Comparison of ENCODE assay signal across 8 cellular contexts in the genomic region with DNA sequence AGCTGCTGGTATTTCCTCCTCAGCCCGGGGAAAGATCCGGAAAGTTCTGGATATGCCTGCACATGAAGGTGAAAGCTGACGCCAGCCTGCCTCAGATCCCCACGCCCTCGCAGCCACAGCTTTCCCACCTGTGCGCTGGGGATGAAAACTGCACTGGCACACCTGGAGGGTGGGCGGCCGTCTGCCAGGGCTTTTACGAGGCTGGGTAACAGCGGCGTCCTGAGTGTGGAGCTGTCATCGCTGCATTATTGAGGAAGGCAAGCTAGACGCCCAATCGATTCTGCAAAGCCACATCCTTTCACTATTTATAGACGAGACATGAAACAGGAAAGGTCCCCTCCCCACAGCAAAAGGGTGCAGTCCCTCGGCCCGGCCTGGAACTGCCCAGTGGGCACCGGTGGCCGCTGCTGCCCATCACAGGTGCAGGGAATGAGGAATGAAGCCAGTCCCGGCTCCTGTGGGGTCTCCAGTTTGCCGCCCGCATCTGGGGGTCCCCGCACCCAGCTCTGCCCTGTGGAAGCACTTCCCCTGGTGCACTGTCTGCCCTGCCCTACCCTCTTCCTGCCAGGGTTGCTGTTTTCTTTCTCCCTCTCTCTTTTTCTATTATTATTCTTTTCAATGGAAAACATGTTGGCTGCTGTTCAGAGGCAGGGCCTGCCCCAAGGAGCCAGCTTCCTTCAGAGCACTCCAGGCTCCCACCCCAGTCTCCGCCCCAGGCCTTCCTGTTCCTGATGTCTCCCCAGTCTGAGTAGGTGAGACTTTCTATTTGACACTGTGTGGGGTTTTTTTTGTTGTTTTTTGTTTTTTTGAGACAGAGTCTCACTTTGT. TPM values are rescaled to one million over a fixed set of nuclear protein-coding genes. Genes with fewer than 3 reads are reported as not detected.
DNase-seq lines count a peak whose midpoint lies in the region; ATAC-seq, FAIRE-seq and TF ChIP-seq lines count a peak whose summit lies in the region.

No MANE protein-coding gene starts in this region.

- peak; percentile 55 to 75 (median 71) for DNase-seq in CD8-positive, alpha-beta memory T cell
- DNase-seq in Kasumi-1 (lab: John Stamatoyannopoulos, UW) (peak; percentile 47 to 51), kidney (no peak), mucosa of gallbladder (ENCODE audit: low spot score) (no peak), NCI-H510A (lab: John Stamatoyannopoulos, UW) (no peak)
- DNase-seq in activated T-helper 1 cell treated with anti-CD3 and anti-CD28 coated beads, Interleukin-12 subunit alpha, Interleukin-12 subunit beta, Interleukin-2, Interleukin-4 antibody, amounts not matched to agents 30 ng/mL and 10 ng/mL and 1 ng/mL, durations not matched to agents 14 hours and 24 hours and 36 hours (ENCODE audit: low spot score), result peak; percentile 68
- peak; percentile 78 for DNase-seq in stimulated activated naive CD8-positive, alpha-beta T cell treated with anti-CD3 and anti-CD28 coated beads, Interleukin-15, Interleukin-2, amounts not matched to agents 100 U/mL and 50 U/mL, for 24 hours

- FAIRE-seq in kidney (lab: Jason Lieb, UNC), result no peak

- peaks cover 75% of the 10 kb centered on the region for H3K4me1 ChIP-seq in CD8-positive, alpha-beta memory T cell (ENCODE audit: insufficient read depth, low read length)
- H3K4me1 ChIP-seq in kidney (ENCODE audit: control insufficient read depth in 1 of 2, insufficient read depth in 1 of 2, low read depth in 1 of 2, low read length in 2 of 2), result peaks cover 19 to 55% of the 10 kb centered on the region in 2 donors

- no peaks in the 10 kb centered on the region for H3K27me3 ChIP-seq in CD8-positive, alpha-beta memory T cell (ENCODE audit: insufficient read depth, low read length, poor library complexity, severe bottlenecking)

- POLR2A ChIA-PET in CD8-positive, alpha-beta memory T cell (lab: Charles Lee), result interaction anchor here (0.6 to 1.5 kb wide), 7 partner anchors 8 to 547 kb away, joined by 3 to 6 read pairs (median 3); no protein-coding TSS in a partner anchor

- no peaks in the 10 kb centered on the region for H3K9me3 Mint-ChIP-seq in CD8-positive, alpha-beta memory T cell
- H3K9me3 Mint-ChIP-seq in activated T-helper 1 cell treated with anti-CD3 and anti-CD28 coated beads, Interleukin-12 subunit alpha, Interleukin-12 subunit beta, Interleukin-2, Interleukin-4 antibody, amounts not matched to agents 30 ng/mL and 10 ng/mL and 1 ng/mL, durations not matched to agents 14 hours and 24 hours and 36 hours, result no peaks in the 10 kb centered on the region

- no peak for TF ChIP-seq CTCF in kidney (IDR thresholded peaks at IDR 0.05; ENCODE audit: borderline replicate concordance, extremely low read depth, insufficient read depth)

- H3K27ac ChIP-seq in CD8-positive, alpha-beta memory T cell (ENCODE audit: low read depth, low read length), result peak overlapping the region; percentile 60
- H3K27ac ChIP-seq in kidney (ENCODE audit: low read depth in 2 of 2, low read length in 2 of 2), result peak overlapping the region; percentile 87 to 93

- H3K4me3 ChIP-seq in CD8-positive, alpha-beta memory T cell (ENCODE audit: low read length), result peak overlapping the region; percentile 78
- H3K4me3 ChIP-seq in kidney (ENCODE audit: low read length in 2 of 2), result no peak overlapping the region

- intact Hi-C loops in activated T-helper 1 cell treated with anti-CD3 and anti-CD28 coated beads, Interleukin-12 subunit alpha, Interleukin-12 subunit beta, Interleukin-2, Interleukin-4 antibody, amounts not matched to agents 30 ng/mL and 10 ng/mL and 1 ng/mL, durations not matched to agents 14 hours and 24 hours and 36 hours (cut with micrococcal nuclease), result loop anchor here (1.0 to 5.0 kb wide), 8 partner anchors 7 to 684 kb away; a partner anchor contains a TSS
- intact Hi-C loops in kidney (cut with DNase I), result no loop called here

- H3K4me1 Mint-ChIP-seq in CD8-positive, alpha-beta memory T cell, result peaks cover 44 to 77% (median 62%) of the 10 kb centered on the region in 3 donors
- peaks cover 41% of the 10 kb centered on the region for H3K4me1 Mint-ChIP-seq in activated T-helper 1 cell treated with anti-CD3 and anti-CD28 coated beads, Interleukin-12 subunit alpha, Interleukin-12 subunit beta, Interleukin-2, Interleukin-4 antibody, amounts not matched to agents 30 ng/mL and 10 ng/mL and 1 ng/mL, durations not matched to agents 14 hours and 24 hours and 36 hours (ENCODE audit: low read depth)

- H3K36me3 Mint-ChIP-seq in CD8-positive, alpha-beta memory T cell, result peaks cover 0 to 7% (median 0%) of the 10 kb centered on the region in 3 donors
- peaks cover 39% of the 10 kb centered on the region for H3K36me3 Mint-ChIP-seq in activated T-helper 1 cell treated with anti-CD3 and anti-CD28 coated beads, Interleukin-12 subunit alpha, Interleukin-12 subunit beta, Interleukin-2, Interleukin-4 antibody, amounts not matched to agents 30 ng/mL and 10 ng/mL and 1 ng/mL, durations not matched to agents 14 hours and 24 hours and 36 hours (ENCODE audit: low read depth)

- peak overlapping the region; percentile 81 to 95 (median 85) for H3K4me3 Mint-ChIP-seq in CD8-positive, alpha-beta memory T cell
- H3K4me3 Mint-ChIP-seq in activated T-helper 1 cell treated with anti-CD3 and anti-CD28 coated beads, Interleukin-12 subunit alpha, Interleukin-12 subunit beta, Interleukin-2, Interleukin-4 antibody, amounts not matched to agents 30 ng/mL and 10 ng/mL and 1 ng/mL, durations not matched to agents 14 hours and 24 hours and 36 hours, result peak overlapping the region; percentile 93

- H3K27me3 Mint-ChIP-seq in CD8-positive, alpha-beta memory T cell, result no peaks in the 10 kb centered on the region
- no peaks in the 10 kb centered on the region for H3K27me3 Mint-ChIP-seq in activated T-helper 1 cell treated with anti-CD3 and anti-CD28 coated beads, Interleukin-12 subunit alpha, Interleukin-12 subunit beta, Interleukin-2, Interleukin-4 antibody, amounts not matched to agents 30 ng/mL and 10 ng/mL and 1 ng/mL, durations not matched to agents 14 hours and 24 hours and 36 hours (ENCODE audit: insufficient read depth)

- peak overlapping the region; percentile 94 to 99 (median 98) for H3K27ac Mint-ChIP-seq in CD8-positive, alpha-beta memory T cell
- peak overlapping the region; percentile 100 for H3K27ac Mint-ChIP-seq in activated T-helper 1 cell treated with anti-CD3 and anti-CD28 coated beads, Interleukin-12 subunit alpha, Interleukin-12 subunit beta, Interleukin-2, Interleukin-4 antibody, amounts not matched to agents 30 ng/mL and 10 ng/mL and 1 ng/mL, durations not matched to agents 14 hours and 24 hours and 36 hours

- peak; percentile 80 for ATAC-seq in stimulated activated naive CD8-positive, alpha-beta T cell treated with anti-CD3 and anti-CD28 coated beads, Interleukin-15, Interleukin-2, amounts not matched to agents 100 U/mL and 50 U/mL, for 24 hours
- no peak for ATAC-seq in HG03469 (IDR thresholded peaks at IDR 0.05; ENCODE audit: unreplicated experiment)

- CTCF ChIA-PET in CD8-positive, alpha-beta memory T cell (lab: Charles Lee), result interaction anchor here (0.8 to 2.4 kb wide), 7 partner anchors 10 to 133 kb away, joined by 3 to 29 read pairs (median 5); no protein-coding TSS in a partner anchor

- H3K36me3 ChIP-seq in CD8-positive, alpha-beta memory T cell (ENCODE audit: insufficient read depth, low read length), result no peaks in the 10 kb centered on the region
- H3K36me3 ChIP-seq in kidney (ENCODE audit: control insufficient read depth in 1 of 2, insufficient read depth in 2 of 2, low read length in 2 of 2), result peaks cover 4 to 10% of the 10 kb centered on the region in 2 donors

- H3K9me3 ChIP-seq in CD8-positive, alpha-beta memory T cell (ENCODE audit: low read length), result no peaks in the 10 kb centered on the region
- no peaks in the 10 kb centered on the region for H3K9me3 ChIP-seq in kidney (ENCODE audit: control insufficient read depth in 1 of 2, low read length in 2 of 2)

- no peak overlapping the region for H3K9ac ChIP-seq in kidney (ENCODE audit: low read length in 2 of 2)

RNA-seq across cellular contexts. Expression of a gene that starts 7.0 kb away (rescaled TPM):
- 10 to 100 TPM; 70.0 to 79.5 TPM for total RNA-seq in CD8-positive, alpha-beta memory T cell
- 5.1 TPM for polyA plus RNA-seq in CD8-positive, alpha-beta memory T cell
- total RNA-seq in activated T-helper 1 cell treated with anti-CD3 and anti-CD28 coated beads, Interleukin-12 subunit alpha, Interleukin-12 subunit beta, Interleukin-2, Interleukin-4 antibody, amounts not matched to agents 30 ng/mL and 10 ng/mL and 1 ng/mL, durations not matched to agents 14 hours and 24 hours and 36 hours, result 115 and 121 TPM in 2 replicates
- total RNA-seq in kidney (77.2 TPM), mucosa of gallbladder (51.6 TPM)
- 6.5 TPM for polyA plus RNA-seq in kidney (ENCODE audit: insufficient read depth, low read depth, low replicate concordance)

RNA-seq across cellular contexts. Expression of a gene that starts 56.0 kb away (rescaled TPM):
- 10 to 100 TPM; 75.5 to 78.0 TPM for total RNA-seq in CD8-positive, alpha-beta memory T cell
- 42.9 TPM for polyA plus RNA-seq in CD8-positive, alpha-beta memory T cell
- 87.3 and 88.5 TPM in 2 replicates for total RNA-seq in activated T-helper 1 cell treated with anti-CD3 and anti-CD28 coated beads, Interleukin-12 subunit alpha, Interleukin-12 subunit beta, Interleukin-2, Interleukin-4 antibody, amounts not matched to agents 30 ng/mL and 10 ng/mL and 1 ng/mL, durations not matched to agents 14 hours and 24 hours and 36 hours
- total RNA-seq in kidney (67.1 TPM), mucosa of gallbladder (78.4 TPM)
- 37.0 TPM for polyA plus RNA-seq in kidney (ENCODE audit: insufficient read depth, low read depth, low replicate concordance)

Comparison
In these comparisons a context has a peak if more than half of its experiments do, and no peak if none do; other contexts are left out.
1. DNase-seq: peak in CD8-positive, alpha-beta memory T cell (5 of 5), Kasumi-1 (2 of 2), activated T-helper 1 cell treated with anti-CD3 and anti-CD28 coated beads, Interleukin-12 subunit alpha, Interleukin-12 subunit beta, Interleukin-2, Interleukin-4 antibody, amounts not matched to agents 30 ng/mL and 10 ng/mL and 1 ng/mL, durations not matched to agents 14 hours and 24 hours and 36 hours (single experiment) and stimulated activated naive CD8-positive, alpha-beta T cell treated with anti-CD3 and anti-CD28 coated beads, Interleukin-15, Interleukin-2, amounts not matched to agents 100 U/mL and 50 U/mL, for 24 hours (single experiment); none in kidney (single experiment), mucosa of gallbladder (single experiment) and NCI-H510A (single experiment).